13 cellular contexts compared by ENCODE assay signal in the genomic region with DNA sequence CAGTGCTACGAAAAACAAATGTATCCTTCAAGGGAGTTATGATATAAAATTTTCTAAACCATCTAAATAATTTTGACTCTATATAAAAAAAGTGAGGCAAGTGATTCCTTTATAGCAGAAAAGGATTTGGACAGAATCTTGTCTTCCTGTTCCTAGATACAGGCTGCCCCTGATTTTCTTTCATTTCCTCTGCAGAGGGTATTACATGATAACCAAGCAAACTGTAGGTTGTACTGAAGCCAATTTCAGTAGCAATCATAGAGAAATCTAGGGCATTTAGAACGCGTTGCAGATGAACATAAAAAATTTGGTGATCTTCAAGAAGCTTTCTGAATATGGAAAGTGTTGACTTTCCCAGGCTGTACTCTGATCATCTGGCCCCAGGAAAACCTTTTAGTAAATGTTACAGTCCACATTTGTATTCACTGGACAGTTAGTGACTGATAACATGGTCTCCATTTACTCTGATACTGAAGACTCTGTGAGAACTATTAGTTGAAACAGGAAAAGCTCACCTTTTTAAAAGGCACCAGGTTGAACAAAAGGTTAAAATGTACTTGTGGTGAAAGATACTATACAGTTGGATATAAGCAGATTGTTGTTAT. TPM values are rescaled to one million over a fixed set of nuclear protein-coding genes. Genes with fewer than 3 reads are reported as not detected.
"Had no signal": no experiment of that assay in that cellular context is flagged by ENCODE, and none has a peak within 500 bp of the region (broad histone marks: within the 10 kb centered on the region; RNA-seq: fewer than 3 reads in every experiment).

No MANE protein-coding gene starts in this region.

- H3K27ac Mint-ChIP-seq: activated naive CD4-positive, alpha-beta T cell treated with anti-CD3 and anti-CD28 coated beads, Interleukin-2, amount 50 U/mL, for 24 hours; effector memory CD8-positive, alpha-beta T cell; nephron progenitor cell had no signal

- H3K9me3 Mint-ChIP-seq: activated naive CD4-positive, alpha-beta T cell treated with anti-CD3 and anti-CD28 coated beads, Interleukin-2, amount 50 U/mL, for 24 hours; activated T-helper 17 cell treated with anti-CD3 and anti-CD28 coated beads, Interleukin-2, amount 50 U/mL, for 72 hours; nephron progenitor cell had no signal

- H3K4me3 ChIP-seq: tibial nerve, vagina had no signal

- H3K36me3 ChIP-seq: tibial nerve, vagina had no signal

- H3K9me3 ChIP-seq: tibial nerve, vagina had no signal

- ATAC-seq: activated T-helper 17 cell treated with anti-CD3 and anti-CD28 coated beads, Interleukin-2, amount 50 U/mL, for 72 hours; effector memory CD8-positive, alpha-beta T cell; left cardiac atrium had no signal

- DNase-seq: activated CD4-positive, alpha-beta T cell treated with anti-CD3 and anti-CD28 coated beads for 48 hours; activated CD8-positive, alpha-beta memory T cell treated with anti-CD3 and anti-CD28 coated beads for 24 hours; central memory CD4-positive, alpha-beta T cell; effector memory CD8-positive, alpha-beta T cell; erythroblast; left cardiac atrium; nephron progenitor cell; stimulated activated CD4-positive, alpha-beta T cell treated with anti-CD3 and anti-CD28 coated beads, Interleukin-4, amount 100 ng/mL, for 24 hours; T-helper 9 cell had no signal

- H3K4me3 Mint-ChIP-seq: activated naive CD4-positive, alpha-beta T cell treated with anti-CD3 and anti-CD28 coated beads, Interleukin-2, amount 50 U/mL, for 24 hours; activated T-helper 17 cell treated with anti-CD3 and anti-CD28 coated beads, Interleukin-2, amount 50 U/mL, for 72 hours; effector memory CD8-positive, alpha-beta T cell; nephron progenitor cell had no signal

- H3K36me3 Mint-ChIP-seq: activated naive CD4-positive, alpha-beta T cell treated with anti-CD3 and anti-CD28 coated beads, Interleukin-2, amount 50 U/mL, for 24 hours had no signal

- H3K4me1 Mint-ChIP-seq: activated naive CD4-positive, alpha-beta T cell treated with anti-CD3 and anti-CD28 coated beads, Interleukin-2, amount 50 U/mL, for 24 hours; activated T-helper 17 cell treated with anti-CD3 and anti-CD28 coated beads, Interleukin-2, amount 50 U/mL, for 72 hours had no signal

- H3K27me3 Mint-ChIP-seq: activated naive CD4-positive, alpha-beta T cell treated with anti-CD3 and anti-CD28 coated beads, Interleukin-2, amount 50 U/mL, for 24 hours; activated T-helper 17 cell treated with anti-CD3 and anti-CD28 coated beads, Interleukin-2, amount 50 U/mL, for 72 hours; effector memory CD8-positive, alpha-beta T cell had no signal

RNA-seq across cellular contexts. Expression of gene UTS2B, which starts 9.1 kb away (rescaled TPM):
- total RNA-seq: activated T-helper 17 cell treated with anti-CD3 and anti-CD28 coated beads, Interleukin-2, amount 50 U/mL, for 72 hours had no signal
